Comparison of ENCODE assay signal across 8 cellular contexts in genomic region chr15:70258369-70259029, GRCh38.
A peak's percentile ranks its signal among the peaks of the same experiment; 100 is the strongest.
DNase-seq lines count a peak whose midpoint lies in the region; ATAC-seq, FAIRE-seq and TF ChIP-seq lines count a peak whose summit lies in the region.

No MANE protein-coding gene starts in this region.

- peak overlapping the region; percentile 83 for H2AFZ ChIP-seq in OCI-LY7 (ENCODE audit: low read length)
- H2AFZ ChIP-seq in neuronal stem cell (ENCODE audit: low read length): peak overlapping the region; percentile 46

- BruUV-seq in OCI-LY7 (replicated peaks; lab: Mats Ljungman, UMichigan): no TSS peak

- H3K79me2 ChIP-seq in OCI-LY7 (ENCODE audit: insufficient read depth, low read depth, low read length): no peaks in the 10 kb centered on the region

- H2BK5ac ChIP-seq in neuronal stem cell (ENCODE audit: low read length): peak overlapping the region; percentile 30

- no peaks in the 10 kb centered on the region for H3K36me3 ChIP-seq in OCI-LY7 (ENCODE audit: insufficient read depth, low read length)
- no peaks in the 10 kb centered on the region for H3K36me3 ChIP-seq in neuronal stem cell (replicated peaks in 1 of 2; ENCODE audit: control insufficient read depth in 2 of 2, insufficient read depth in 2 of 2, low read length in 2 of 2)

- H3K4me1 ChIP-seq in OCI-LY7 (ENCODE audit: insufficient read depth, low read length, poor library complexity, severe bottlenecking) (peaks cover 56% of the 10 kb centered on the region), neuronal stem cell (ENCODE audit: control insufficient read depth in 2 of 2, insufficient read depth in 1 of 2, low read depth in 1 of 2, low read length in 2 of 2) (peaks cover 0 to 11% of the 10 kb centered on the region in 2 donors)

- H3K9me3 Mint-ChIP-seq in WTC11: no peaks in the 10 kb centered on the region

- H3K4me3 Mint-ChIP-seq in WTC11: no peak overlapping the region

- H2BK120ac ChIP-seq in neuronal stem cell (ENCODE audit: low read depth, low read length): no peak overlapping the region

- H3K18ac ChIP-seq in neuronal stem cell (ENCODE audit: low read length): peak overlapping the region; percentile 7

- no peaks in the 10 kb centered on the region for H3K9me2 ChIP-seq in OCI-LY7 (ENCODE audit: insufficient read depth, low read length)

- H4K8ac ChIP-seq in neuronal stem cell (ENCODE audit: low read depth, low read length): no peak overlapping the region

- H3K27me3 ChIP-seq in neuronal stem cell (ENCODE audit: control insufficient read depth in 3 of 3, insufficient read depth in 3 of 3, low read depth in 1 of 3, low read length in 3 of 3): peaks cover 0 to 3% (median 0%) of the 10 kb centered on the region in 3 experiments

- no peak overlapping the region for H3K4ac ChIP-seq in neuronal stem cell (ENCODE audit: low read length)

- peak overlapping the region; percentile 28 for H2BK15ac ChIP-seq in neuronal stem cell (ENCODE audit: low read length)

- DNase-seq in GM19239 (ENCODE audit: insufficient read length, low spot score) (no peak), OCI-LY7 (ENCODE audit: low spot score) (peak; percentile 58), neuronal stem cell (ENCODE audit: low spot score) (no peak), WTC11 (ENCODE audit: low spot score) (no peak), NCI-H2107 (lab: John Stamatoyannopoulos, UW) (no peak), NCI-H128 (lab: John Stamatoyannopoulos, UW; ENCODE audit: unreplicated experiment) (no peak)
- peak; percentile 49 for DNase-seq in activated effector memory CD4-positive, alpha-beta T cell treated with Interleukin-2 at 50 U/mL for 16 hours

- H3K27ac Mint-ChIP-seq in WTC11: no peak overlapping the region

- POLR2A ChIA-PET in OCI-LY7 (lab: Charles Lee): interaction anchor here (0.6 kb wide), 1 partner anchor 583 kb away, joined by 5 read pairs; no protein-coding TSS in a partner anchor
- POLR2A ChIA-PET in WTC11 (lab: Charles Lee): no interaction called here

- CTCF ChIA-PET in OCI-LY7 (lab: Charles Lee; ENCODE audit: unreplicated experiment): no interaction called here
- CTCF ChIA-PET in WTC11 (lab: Charles Lee): no interaction called here

- H3K27ac ChIP-seq in OCI-LY7 (ENCODE audit: low read depth, low read length, poor library complexity, severe bottlenecking) (no peak overlapping the region), neuronal stem cell (replicated peaks; ENCODE audit: low read length) (no peak overlapping the region)

- H3K27me3 Mint-ChIP-seq in WTC11 (ENCODE audit: low read depth): no peaks in the 10 kb centered on the region

- whole genome bisulfite sequencing in neuronal stem cell (ENCODE audit: extremely low coverage in 2 of 2, insufficient read length in 2 of 2, insufficient replicate concordance in 1 of 2), 2 donors: no CpG with 5 or more reads among the region's 17 CpGs

- FAIRE-seq in GM19239 (lab: Jason Lieb, UNC): peak; percentile 72

- H3K4me1 Mint-ChIP-seq in WTC11: peaks cover 10% of the 10 kb centered on the region

- H3K14ac ChIP-seq in neuronal stem cell (ENCODE audit: low read length): no peak overlapping the region

- H3K9ac ChIP-seq in neuronal stem cell (ENCODE audit: low read depth, low read length, poor library complexity): no peak overlapping the region

- intact Hi-C loops in OCI-LY7 (cut with micrococcal nuclease; ENCODE audit: unreplicated experiment): loop anchor here (5.0 kb wide), 1 partner anchor 59 kb away; no protein-coding TSS in a partner anchor

- H3K79me1 ChIP-seq in neuronal stem cell (ENCODE audit: low read depth, low read length): no peaks in the 10 kb centered on the region

- peak overlapping the region; percentile 54 for H3K4me2 ChIP-seq in OCI-LY7 (ENCODE audit: low read length)
- H3K4me2 ChIP-seq in neuronal stem cell (ENCODE audit: insufficient read depth, low read length, poor library complexity, severe bottlenecking): no peak overlapping the region

- no peak for TF ChIP-seq CTCF in OCI-LY7 (conservative IDR thresholded peaks at IDR 0.05; ENCODE audit: low read length)
- no peak for TF ChIP-seq CTCF in WTC11 (IDR thresholded peaks at IDR 0.05)

- no peak overlapping the region for H2BK12ac ChIP-seq in neuronal stem cell (ENCODE audit: low read length)

- H4K20me1 ChIP-seq in OCI-LY7 (ENCODE audit: insufficient read depth, low read length): no peaks in the 10 kb centered on the region

- H3K9me3 ChIP-seq in OCI-LY7 (ENCODE audit: low read length): no peaks in the 10 kb centered on the region
- no peaks in the 10 kb centered on the region for H3K9me3 ChIP-seq in neuronal stem cell (replicated peaks in 1 of 2; ENCODE audit: control insufficient read depth in 2 of 2, insufficient read depth in 1 of 2, low read depth in 1 of 2, low read length in 2 of 2)

- no peak overlapping the region for H4K91ac ChIP-seq in neuronal stem cell (ENCODE audit: low read depth, low read length, poor library complexity)

- H3K4me3 ChIP-seq in OCI-LY7 (ENCODE audit: low read depth, low read length, poor library complexity, severe bottlenecking) (no peak overlapping the region), neuronal stem cell (ENCODE audit: low read length in 2 of 2) (no peak overlapping the region)

- no peak overlapping the region for H2AK5ac ChIP-seq in neuronal stem cell (ENCODE audit: low read depth, low read length)

- ATAC-seq in WTC11 (no peak), GM19452 (IDR thresholded peaks at IDR 0.05; ENCODE audit: unreplicated experiment) (no peak)

- H3K36me3 Mint-ChIP-seq in WTC11: no peaks in the 10 kb centered on the region

- H3K23ac ChIP-seq in neuronal stem cell (ENCODE audit: low read depth, low read length, poor library complexity): no peak overlapping the region

TF ChIP-seq in WTC11, 78 proteins besides CTCF, POLR2A, EP300 and RAD21:
- TF ChIP-seq FOXJ3 (CRISPR knock-in tag; IDR thresholded peaks at IDR 0.05; ENCODE audit: borderline replicate concordance) (no peak), HMGXB4 (CRISPR knock-in tag; IDR thresholded peaks at IDR 0.05) (no peak), GABPB1 (CRISPR knock-in tag; IDR thresholded peaks at IDR 0.05) (no peak), OVOL2 (CRISPR knock-in tag; IDR thresholded peaks at IDR 0.05; ENCODE audit: borderline replicate concordance) (no peak), FOXP4 (CRISPR knock-in tag; IDR thresholded peaks at IDR 0.05) (no peak), ZNF219 (CRISPR knock-in tag; IDR thresholded peaks at IDR 0.05; ENCODE audit: borderline replicate concordance) (no peak), E2F5 (CRISPR knock-in tag; IDR thresholded peaks at IDR 0.05) (no peak), CREM (CRISPR knock-in tag; IDR thresholded peaks at IDR 0.05) (no peak)

Comparison
In these comparisons a context has a peak if more than half of its experiments do, and no peak if none do; other contexts are left out.
1. DNase-seq: peak in OCI-LY7 (single experiment) and activated effector memory CD4-positive, alpha-beta T cell treated with Interleukin-2 at 50 U/mL for 16 hours (single experiment); none in GM19239 (single experiment), neuronal stem cell (single experiment), WTC11 (single experiment), NCI-H2107 (single experiment) and NCI-H128 (single experiment).